Comparison of ENCODE assay signal across 9 cellular contexts in genomic region chr11:65499713-65500261, GRCh38. TPM values are rescaled to one million over a fixed set of nuclear protein-coding genes. Genes with fewer than 3 reads are reported as not detected.
DNase-seq lines count a peak whose midpoint lies in the region; ATAC-seq and TF ChIP-seq lines count a peak whose summit lies in the region.
"Had no signal": no experiment of that assay in that cellular context is flagged by ENCODE, and none has a peak within 500 bp of the region (broad histone marks: within the 10 kb centered on the region; RNA-seq: fewer than 3 reads in every experiment).

No MANE protein-coding gene starts in this region.

- H3K4me1 Mint-ChIP-seq in neural progenitor cell: peaks cover 23% of the 10 kb centered on the region

- H3K27me3 Mint-ChIP-seq in neural progenitor cell (ENCODE audit: insufficient read depth, low read depth): peaks cover 15% of the 10 kb centered on the region
- H3K27me3 Mint-ChIP-seq: dendritic cell treated with granulocyte-macrophage colony-stimulating factor and Interleukin-4, amounts not matched to agents 40 ng/mL and 50 ng/mL, for 4 days had no signal

- no peak overlapping the region for H3K27ac Mint-ChIP-seq in neural progenitor cell
- H3K27ac Mint-ChIP-seq: dendritic cell treated with granulocyte-macrophage colony-stimulating factor and Interleukin-4, amounts not matched to agents 40 ng/mL and 50 ng/mL, for 4 days had no signal

- H4K20me1 ChIP-seq in Karpas-422 (ENCODE audit: insufficient read depth, low read depth, low read length) (peaks cover 55% of the 10 kb centered on the region), neural progenitor cell (ENCODE audit: low read depth) (peaks cover 59% of the 10 kb centered on the region)

- H3K36me3 Mint-ChIP-seq in neural progenitor cell: peaks cover 12% of the 10 kb centered on the region

- TF ChIP-seq CTCF in BE2C (IDR thresholded peaks at IDR 0.05; ENCODE audit: low read depth, low read length): no peak
- TF ChIP-seq CTCF in dorsolateral prefrontal cortex (IDR thresholded peaks at IDR 0.05 in 54 of 56, conservative IDR thresholded peaks at IDR 0.05 in 2 of 56; ENCODE audit: low read depth in 1 of 56, partially characterized antibody in 56 of 56): no peak
- no peak for TF ChIP-seq CTCF in neural progenitor cell (IDR thresholded peaks at IDR 0.05)

- intact Hi-C loops in dorsolateral prefrontal cortex (cut with DNase I) (no loop called here), left colon (cut with DNase I, micrococcal nuclease) (loop anchor here (5.0 kb wide), 1 partner anchor 77 kb away; the partner anchor contains the start of gene NEAT1 (in 2 of the 2))

- peaks cover 56% of the 10 kb centered on the region for H3K36me3 ChIP-seq in BE2C
- H3K36me3 ChIP-seq in Karpas-422 (ENCODE audit: insufficient read depth, low read length): peaks cover 58% of the 10 kb centered on the region
- peaks cover 56% of the 10 kb centered on the region for H3K36me3 ChIP-seq in neural progenitor cell

- ATAC-seq in left colon (no peak), HG02840 (IDR thresholded peaks at IDR 0.05; ENCODE audit: low FRiP score, unreplicated experiment) (no peak), esophagus mucosa (no peak)

- H3F3A ChIP-seq in neural progenitor cell (ENCODE audit: low read depth): peaks cover 81% of the 10 kb centered on the region

- H3K9me2 ChIP-seq in Karpas-422 (replicated peaks; ENCODE audit: insufficient read depth, low read length): no peaks in the 10 kb centered on the region

- H3K4me1 ChIP-seq in BE2C (no peaks in the 10 kb centered on the region), Karpas-422 (ENCODE audit: low read length) (peaks cover 66% of the 10 kb centered on the region), neural progenitor cell (peaks cover 10% of the 10 kb centered on the region)

- DNase-seq in BE2C: no peak
- no peak for DNase-seq in Karpas-422
- no peak for DNase-seq in dorsolateral prefrontal cortex
- DNase-seq in neural progenitor cell (ENCODE audit: low spot score): no peak
- no peak for DNase-seq in left colon
- no peak for DNase-seq in activated gamma-delta T cell (lab: John Stamatoyannopoulos, UW)

- peak overlapping the region; percentile 89 for H3K9ac ChIP-seq in Karpas-422 (ENCODE audit: low read length)
- peak overlapping the region; percentile 100 for H3K9ac ChIP-seq in neural progenitor cell

- no peak overlapping the region for H2AFZ ChIP-seq in Karpas-422 (ENCODE audit: low read length)
- no peak overlapping the region for H2AFZ ChIP-seq in neural progenitor cell (replicated peaks)

- peaks cover 4% of the 10 kb centered on the region for H3K9me3 Mint-ChIP-seq in neural progenitor cell
- H3K9me3 Mint-ChIP-seq: dendritic cell treated with granulocyte-macrophage colony-stimulating factor and Interleukin-4, amounts not matched to agents 40 ng/mL and 50 ng/mL, for 4 days had no signal

- H3K9me3 ChIP-seq in BE2C: no peaks in the 10 kb centered on the region
- H3K9me3 ChIP-seq in Karpas-422 (ENCODE audit: low read length): no peaks in the 10 kb centered on the region
- H3K9me3 ChIP-seq in neural progenitor cell (ENCODE audit: low read depth): no peaks in the 10 kb centered on the region

- H3K4me3 Mint-ChIP-seq in neural progenitor cell: no peak overlapping the region
- H3K4me3 Mint-ChIP-seq: dendritic cell treated with granulocyte-macrophage colony-stimulating factor and Interleukin-4, amounts not matched to agents 40 ng/mL and 50 ng/mL, for 4 days had no signal

- peak overlapping the region; percentile 99 for H3K4me2 ChIP-seq in Karpas-422 (ENCODE audit: low read depth, low read length, poor library complexity, severe bottlenecking)
- peak overlapping the region; percentile 98 for H3K4me2 ChIP-seq in neural progenitor cell

- H3K4me3 ChIP-seq in BE2C (ENCODE audit: low read depth, low read length) (peak overlapping the region; percentile 96), Karpas-422 (ENCODE audit: low read length) (peak overlapping the region; percentile 83), dorsolateral prefrontal cortex (peak overlapping the region; percentile 68 to 100 (median 92)), neural progenitor cell (peak overlapping the region; percentile 93)

- H3K79me2 ChIP-seq in Karpas-422 (ENCODE audit: low read length): peaks cover 47% of the 10 kb centered on the region
- H3K79me2 ChIP-seq in neural progenitor cell (ENCODE audit: low read depth): peaks cover 97% of the 10 kb centered on the region

- H3K27ac ChIP-seq in Karpas-422 (ENCODE audit: low read length) (peak overlapping the region; percentile 99), dorsolateral prefrontal cortex (peak overlapping the region; percentile 98 to 100 (median 100)), neural progenitor cell (peak overlapping the region; percentile 100)

- H3K27me3 ChIP-seq in BE2C (0 out of 2 replicates have a peak, but pooled peaks cover 2% of the 10 kb centered on the region), Karpas-422 (ENCODE audit: low read length) (no peaks in the 10 kb centered on the region), dorsolateral prefrontal cortex (no peaks in the 10 kb centered on the region), neural progenitor cell (no peaks in the 10 kb centered on the region)

RNA-seq across cellular contexts. Expression of gene MALAT1, which starts 0.9 kb away (rescaled TPM):
- 273 TPM for polyA plus RNA-seq in BE2C (2012; ENCODE audit: insufficient read depth, insufficient read length, low read depth)
- 3,783 and 4,167 TPM in 2 replicates for total RNA-seq in Karpas-422 (2014; rRNA removed; shearing (Covaris generic); ENCODE audit: low replicate concordance)
- total RNA-seq in dorsolateral prefrontal cortex: over 10,000 TPM in 119 of 120 experiments, 1,000 to 10,000 TPM in 1; 7,808 to 28,438 (median 16,246) TPM
- 5,397 and 9,030 TPM in 2 replicates for total RNA-seq in neural progenitor cell (ENCODE audit: low replicate concordance)
- 1,000 to 10,000 TPM; 7,483 to 9,013 TPM for total RNA-seq in left colon
- total RNA-seq in esophagus mucosa: 4,086 TPM

RNA-seq across cellular contexts. Expression of gene SCYL1, which starts 25.1 kb away (rescaled TPM):
- polyA plus RNA-seq in BE2C (2012; ENCODE audit: insufficient read depth, insufficient read length, low read depth): 66.9 TPM
- 39.1 and 79.0 TPM in 2 replicates for total RNA-seq in Karpas-422 (2014; rRNA removed; shearing (Covaris generic); ENCODE audit: low replicate concordance)
- total RNA-seq in dorsolateral prefrontal cortex (100 to 1,000 TPM in 34 of 120 experiments, 10 to 100 TPM in 86; 71.5 to 120 (median 93.9) TPM), neural progenitor cell (ENCODE audit: low replicate concordance) (16.9 and 45.2 TPM in 2 replicates), left colon (10 to 100 TPM; 58.4 to 70.8 TPM), esophagus mucosa (36.7 TPM)

RNA-seq across cellular contexts. Expression of gene LTBP3, which starts 58.4 kb away (rescaled TPM):
- 99.8 TPM for polyA plus RNA-seq in BE2C (2012; ENCODE audit: insufficient read depth, insufficient read length, low read depth)
- total RNA-seq in Karpas-422 (2014; rRNA removed; shearing (Covaris generic); ENCODE audit: low replicate concordance): 1.3 and 6.8 TPM in 2 replicates
- 100 to 1,000 TPM in 117 of 120 experiments, 10 to 100 TPM in 3; 97.2 to 228 (median 145) TPM for total RNA-seq in dorsolateral prefrontal cortex
- total RNA-seq in neural progenitor cell (ENCODE audit: low replicate concordance): 1.2 and 6.1 TPM in 2 replicates
- 10 to 100 TPM; 24.9 to 42.9 TPM for total RNA-seq in left colon
- 20.9 TPM for total RNA-seq in esophagus mucosa

Comparison
In these comparisons a context has a peak if more than half of its experiments do, and no peak if none do; other contexts are left out.
1. intact Hi-C loops: an anchor here in left colon (5.0 kb wide); none called in dorsolateral prefrontal cortex.